8 cellular contexts compared by ENCODE assay signal in genomic region chr12:106137456-106138278, GRCh38. TPM values are rescaled to one million over a fixed set of nuclear protein-coding genes. Genes with fewer than 3 reads are reported as not detected.
A peak's percentile ranks its signal among the peaks of the same experiment; 100 is the strongest.
DNase-seq lines count a peak whose midpoint lies in the region; ATAC-seq, FAIRE-seq and TF ChIP-seq lines count a peak whose summit lies in the region.

No MANE protein-coding gene starts in this region.

- H3K4me3 ChIP-seq in bronchial epithelial cell (ENCODE audit: low read depth, low read length) (peak overlapping the region; percentile 58), tibial nerve (peak overlapping the region; percentile 56 to 89 (median 62))

- no peak for DNase-seq in activated naive CD4-positive, alpha-beta T cell treated with anti-CD3 and anti-CD28 coated beads for 36 hours
- no peak for DNase-seq in activated naive CD4-positive, alpha-beta T cell treated with anti-CD3 and anti-CD28 coated beads, Interleukin-2, amount 50 U/mL, for 72 hours (ENCODE audit: low spot score in 2 of 2)
- DNase-seq in bronchial epithelial cell (ENCODE audit: low read depth): no peak
- peak; percentile 71 for DNase-seq in medulla oblongata (ENCODE audit: extremely low spot score)
- DNase-seq in tibial nerve (ENCODE audit: low spot score in 2 of 2): no peak
- DNase-seq in stimulated activated CD4-positive, alpha-beta T cell treated with anti-CD3 and anti-CD28 coated beads, Interleukin-2, amount 100 ng/mL, for 24 hours: no peak
- DNase-seq in NCI-H446 treated with DMSO at 0.1 percent for 48 hours (lab: John Stamatoyannopoulos, UW): no peak
- no peak for DNase-seq in GM13977 (ENCODE audit: low spot score)

- H3K9me3 ChIP-seq in tibial nerve: no peaks in the 10 kb centered on the region

- CTCF ChIA-PET in activated naive CD4-positive, alpha-beta T cell treated with anti-CD3 and anti-CD28 coated beads for 36 hours (lab: Charles Lee): interaction anchor here (0.6 to 7.2 kb wide), 9 partner anchors 10 to 1136 kb away, joined by 3 to 41 read pairs (median 4); no protein-coding TSS in a partner anchor

- peak overlapping the region; percentile 51 for H3K4me3 Mint-ChIP-seq in activated naive CD4-positive, alpha-beta T cell treated with anti-CD3 and anti-CD28 coated beads for 36 hours

- H3K36me3 Mint-ChIP-seq in activated naive CD4-positive, alpha-beta T cell treated with anti-CD3 and anti-CD28 coated beads for 36 hours (ENCODE audit: low read depth): no peaks in the 10 kb centered on the region
- peaks cover 6 to 9% of the 10 kb centered on the region in 2 donors for H3K36me3 Mint-ChIP-seq in activated naive CD4-positive, alpha-beta T cell treated with anti-CD3 and anti-CD28 coated beads, Interleukin-2, amount 50 U/mL, for 72 hours

- no peaks in the 10 kb centered on the region for H3K36me3 ChIP-seq in bronchial epithelial cell (ENCODE audit: control insufficient read depth, insufficient read depth, low read length)
- H3K36me3 ChIP-seq in tibial nerve: no peaks in the 10 kb centered on the region

- H3K4me1 Mint-ChIP-seq in activated naive CD4-positive, alpha-beta T cell treated with anti-CD3 and anti-CD28 coated beads for 36 hours (ENCODE audit: low read depth): peaks cover 3% of the 10 kb centered on the region

- peaks cover 67% of the 10 kb centered on the region for H3K27me3 Mint-ChIP-seq in activated naive CD4-positive, alpha-beta T cell treated with anti-CD3 and anti-CD28 coated beads for 36 hours (ENCODE audit: low read depth)

- no peaks in the 10 kb centered on the region for H3K9me3 Mint-ChIP-seq in activated naive CD4-positive, alpha-beta T cell treated with anti-CD3 and anti-CD28 coated beads for 36 hours
- H3K9me3 Mint-ChIP-seq in activated naive CD4-positive, alpha-beta T cell treated with anti-CD3 and anti-CD28 coated beads, Interleukin-2, amount 50 U/mL, for 72 hours: no peaks in the 10 kb centered on the region

- peak overlapping the region; percentile 81 to 97 (median 92) for H3K27ac ChIP-seq in tibial nerve

- no peak overlapping the region for H3K27ac Mint-ChIP-seq in activated naive CD4-positive, alpha-beta T cell treated with anti-CD3 and anti-CD28 coated beads for 36 hours
- no peak overlapping the region for H3K27ac Mint-ChIP-seq in activated naive CD4-positive, alpha-beta T cell treated with anti-CD3 and anti-CD28 coated beads, Interleukin-2, amount 50 U/mL, for 72 hours

- ATAC-seq in activated naive CD4-positive, alpha-beta T cell treated with anti-CD3 and anti-CD28 coated beads, Interleukin-2, amount 50 U/mL, for 72 hours: no peak

- no peaks in the 10 kb centered on the region for H3K27me3 ChIP-seq in bronchial epithelial cell (ENCODE audit: control insufficient read depth, insufficient read depth, low read length)
- no peaks in the 10 kb centered on the region for H3K27me3 ChIP-seq in tibial nerve

- 11 to 15% methylated on average over 13 to 15 of the region's 15 CpGs for WGBS in tibial nerve, 2 donors

- FAIRE-seq in bronchial epithelial cell (lab: Jason Lieb, UNC): no peak

- peaks cover 0 to 82% (median 15%) of the 10 kb centered on the region in 4 donors for H3K4me1 ChIP-seq in tibial nerve

- intact Hi-C loops in activated naive CD4-positive, alpha-beta T cell treated with anti-CD3 and anti-CD28 coated beads for 36 hours (cut with micrococcal nuclease): loop anchor here (5.0 to 10.0 kb wide), 2 partner anchors 145 to 1933 kb away; no protein-coding TSS in a partner anchor

- no peak for TF ChIP-seq POLR2A in tibial nerve (IDR thresholded peaks at IDR 0.05)

- peak in 1 of 2 donors; percentile 9 for TF ChIP-seq EP300 in tibial nerve (IDR thresholded peaks at IDR 0.05)

- TF ChIP-seq CTCF in bronchial epithelial cell (IDR thresholded peaks at IDR 0.05; ENCODE audit: insufficient read depth, low read length, severe bottlenecking) (no peak), tibial nerve (IDR thresholded peaks at IDR 0.05) (no peak), GM13977 (IDR thresholded peaks at IDR 0.05; ENCODE audit: extremely low read depth, insufficient read depth, missing control alignments) (no peak)

- in situ Hi-C loops in GM13977 (cut with MboI; ENCODE audit: low pct_unique_long_range_greater_than_20kb, low sequenced_read_pairs, unreplicated experiment): loop anchor here (10.0 kb wide), 1 partner anchor 713 kb away; no protein-coding TSS in a partner anchor

RNA-seq across cellular contexts. Expression of gene NUAK1, which starts 1.1 kb away (rescaled TPM):
- not detected for total RNA-seq in activated naive CD4-positive, alpha-beta T cell treated with anti-CD3 and anti-CD28 coated beads for 36 hours
- total RNA-seq in activated naive CD4-positive, alpha-beta T cell treated with anti-CD3 and anti-CD28 coated beads, Interleukin-2, amount 50 U/mL, for 72 hours: not detected
- 3.1 and 7.6 TPM in 2 replicates for total RNA-seq in bronchial epithelial cell
- 10 to 100 TPM; 32.0 to 47.9 (median 33.5) TPM for total RNA-seq in tibial nerve
